Comparison of ENCODE assay signal across 1 cellular context in the genomic region with DNA sequence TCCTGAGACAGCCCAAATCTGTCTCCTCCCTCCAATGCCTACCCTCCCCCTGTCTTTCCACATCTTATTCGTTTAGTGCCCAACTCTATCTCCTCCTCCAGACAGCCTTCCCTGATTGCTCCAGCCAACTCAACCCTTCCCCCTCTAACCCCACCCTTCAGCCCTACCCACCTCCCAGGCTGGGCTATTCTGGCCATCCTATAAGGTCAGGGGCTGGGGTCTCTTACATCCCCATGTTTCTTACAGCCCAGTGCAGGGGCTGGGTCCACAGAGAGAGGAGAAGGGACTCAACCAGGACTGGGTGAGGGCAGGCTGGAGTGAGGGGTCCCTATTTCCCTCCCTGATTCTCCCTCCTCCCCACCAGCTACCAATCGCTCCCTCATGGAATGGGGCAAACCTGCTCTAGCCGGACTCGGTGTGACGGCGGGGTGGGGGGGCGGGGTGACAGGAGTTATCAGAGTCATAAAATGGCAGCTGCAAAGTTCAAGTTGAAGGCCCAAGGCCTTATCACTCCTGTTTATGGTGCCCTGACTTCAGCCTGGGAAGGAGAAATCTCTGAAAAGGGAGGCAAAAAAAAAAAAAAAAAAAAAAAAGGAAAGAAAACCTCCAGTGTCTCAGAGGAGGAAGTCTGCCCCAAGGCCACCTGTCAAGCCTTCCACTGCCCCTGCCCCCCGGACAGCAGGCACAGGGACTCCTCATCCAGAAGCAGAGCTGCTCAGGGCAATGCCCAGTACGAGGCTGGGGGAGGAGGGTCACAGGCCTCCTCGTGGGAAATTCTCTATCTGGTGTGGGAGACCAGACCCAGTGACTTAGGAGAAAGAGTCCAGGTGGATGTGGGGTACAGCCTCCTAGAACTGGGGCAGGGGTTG.
A peak's percentile ranks its signal among the peaks of the same experiment; 100 is the strongest.
TF ChIP-seq lines count a peak whose summit lies in the region.

No MANE protein-coding gene starts in this region.

TF ChIP-seq in K562, 482 proteins besides CTCF, POLR2A, EP300 and RAD21 (continued from another document):
- no peak for TF ChIP-seq ZBTB26 (CRISPR knock-in tag; IDR thresholded peaks at IDR 0.05)
- no peak for TF ChIP-seq GATA2 (CRISPR knock-in tag; IDR thresholded peaks at IDR 0.05)
- TF ChIP-seq HDAC2 (IDR thresholded peaks at IDR 0.05) = no peak
- TF ChIP-seq ZFP36 (IDR thresholded peaks at IDR 0.05; ENCODE audit: low read depth, low read length, partially characterized antibody) = peak; percentile 96
- peak; percentile 72 for TF ChIP-seq BCOR (IDR thresholded peaks at IDR 0.05)
- no peak for TF ChIP-seq RBM17 (IDR thresholded peaks at IDR 0.05; ENCODE audit: borderline replicate concordance, low read depth, low read length)
- TF ChIP-seq VEZF1 (CRISPR knock-in tag; IDR thresholded peaks at IDR 0.05) = peak; percentile 51
- no peak for TF ChIP-seq C11orf30 (IDR thresholded peaks at IDR 0.05; ENCODE audit: low read depth)
- TF ChIP-seq HNRNPLL (IDR thresholded peaks at IDR 0.05; ENCODE audit: low read depth, low read length, poor library complexity, severe bottlenecking) = no peak
- TF ChIP-seq STAT5B (CRISPR knock-in tag; IDR thresholded peaks at IDR 0.05) = no peak
- TF ChIP-seq ZNF384 (IDR thresholded peaks at IDR 0.05; ENCODE audit: low read depth, low read length) = peak; percentile 31; the same call in 1 of the 2 replicates
- TF ChIP-seq, protein P1, sequence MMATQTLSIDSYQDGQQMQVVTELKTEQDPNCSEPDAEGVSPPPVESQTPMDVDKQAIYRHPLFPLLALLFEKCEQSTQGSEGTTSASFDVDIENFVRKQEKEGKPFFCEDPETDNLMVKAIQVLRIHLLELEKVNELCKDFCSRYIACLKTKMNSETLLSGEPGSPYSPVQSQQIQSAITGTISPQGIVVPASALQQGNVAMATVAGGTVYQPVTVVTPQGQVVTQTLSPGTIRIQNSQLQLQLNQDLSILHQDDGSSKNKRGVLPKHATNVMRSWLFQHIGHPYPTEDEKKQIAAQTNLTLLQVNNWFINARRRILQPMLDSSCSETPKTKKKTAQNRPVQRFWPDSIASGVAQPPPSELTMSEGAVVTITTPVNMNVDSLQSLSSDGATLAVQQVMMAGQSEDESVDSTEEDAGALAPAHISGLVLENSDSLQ (IDR thresholded peaks at IDR 0.05) = no peak
- TF ChIP-seq E4F1 (CRISPR knock-in tag; IDR thresholded peaks at IDR 0.05; ENCODE audit: borderline replicate concordance) = no peak
- TF ChIP-seq, protein P2, sequence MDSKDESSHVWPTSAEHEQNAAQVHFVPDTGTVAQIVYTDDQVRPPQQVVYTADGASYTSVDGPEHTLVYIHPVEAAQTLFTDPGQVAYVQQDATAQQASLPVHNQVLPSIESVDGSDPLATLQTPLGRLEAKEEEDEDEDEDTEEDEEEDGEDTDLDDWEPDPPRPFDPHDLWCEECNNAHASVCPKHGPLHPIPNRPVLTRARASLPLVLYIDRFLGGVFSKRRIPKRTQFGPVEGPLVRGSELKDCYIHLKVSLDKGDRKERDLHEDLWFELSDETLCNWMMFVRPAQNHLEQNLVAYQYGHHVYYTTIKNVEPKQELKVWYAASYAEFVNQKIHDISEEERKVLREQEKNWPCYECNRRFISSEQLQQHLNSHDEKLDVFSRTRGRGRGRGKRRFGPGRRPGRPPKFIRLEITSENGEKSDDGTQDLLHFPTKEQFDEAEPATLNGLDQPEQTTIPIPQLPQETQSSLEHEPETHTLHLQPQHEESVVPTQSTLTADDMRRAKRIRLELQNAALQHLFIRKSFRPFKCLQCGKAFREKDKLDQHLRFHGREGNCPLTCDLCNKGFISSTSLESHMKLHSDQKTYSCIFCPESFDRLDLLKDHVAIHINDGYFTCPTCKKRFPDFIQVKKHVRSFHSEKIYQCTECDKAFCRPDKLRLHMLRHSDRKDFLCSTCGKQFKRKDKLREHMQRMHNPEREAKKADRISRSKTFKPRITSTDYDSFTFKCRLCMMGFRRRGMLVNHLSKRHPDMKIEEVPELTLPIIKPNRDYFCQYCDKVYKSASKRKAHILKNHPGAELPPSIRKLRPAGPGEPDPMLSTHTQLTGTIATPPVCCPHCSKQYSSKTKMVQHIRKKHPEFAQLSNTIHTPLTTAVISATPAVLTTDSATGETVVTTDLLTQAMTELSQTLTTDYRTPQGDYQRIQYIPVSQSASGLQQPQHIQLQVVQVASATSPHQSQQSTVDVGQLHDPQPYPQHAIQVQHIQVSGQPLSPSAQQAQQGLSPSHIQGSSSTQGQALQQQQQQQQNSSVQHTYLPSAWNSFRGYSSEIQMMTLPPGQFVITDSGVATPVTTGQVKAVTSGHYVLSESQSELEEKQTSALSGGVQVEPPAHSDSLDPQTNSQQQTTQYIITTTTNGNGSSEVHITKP (IDR thresholded peaks at IDR 0.05; ENCODE audit: partially characterized antibody) = peak; percentile 14
- peak; percentile 52; the same call in 1 of the 2 replicates for TF ChIP-seq ZNF740 (CRISPR knock-in tag; IDR thresholded peaks at IDR 0.05)
- no peak; a peak in 1 of 4 replicates for TF ChIP-seq ZNF740 (tag; IDR thresholded peaks at IDR 0.05)
- no peak for TF ChIP-seq ZFX (CRISPR knock-in tag; IDR thresholded peaks at IDR 0.05)
- no peak for TF ChIP-seq ZNF121 (CRISPR knock-in tag; conservative IDR thresholded peaks at IDR 0.05)
- peak; percentile 50; the same call in 1 of the 2 replicates for TF ChIP-seq ZNF263 (CRISPR knock-in tag; IDR thresholded peaks at IDR 0.05; ENCODE audit: borderline replicate concordance)
- TF ChIP-seq YY1 (IDR thresholded peaks at IDR 0.05; ENCODE audit: borderline replicate concordance in 1 of 3, control insufficient read depth in 1 of 3, extremely low read depth in 1 of 3, insufficient read depth in 3 of 3, insufficient read length in 1 of 3, insufficient replicate concordance in 2 of 3, low read depth in 1 of 3, low read length in 2 of 3) = peak in 1 of 3 experiments; percentile 45
- no peak for TF ChIP-seq FOXK2 (conservative IDR thresholded peaks at IDR 0.05 in 1 of 2, IDR thresholded peaks at IDR 0.05 in 1 of 2; ENCODE audit: low read depth in 2 of 2)
- TF ChIP-seq ZNF436 (CRISPR knock-in tag; IDR thresholded peaks at IDR 0.05) = peak; percentile 83
- TF ChIP-seq ZBTB7A (IDR thresholded peaks at IDR 0.05; ENCODE audit: borderline replicate concordance, control insufficient read depth, low read depth, low read length) = peak; percentile 23; the same call in 1 of the 2 replicates
- TF ChIP-seq ETS2 (tag; IDR thresholded peaks at IDR 0.05; ENCODE audit: borderline replicate concordance, poor library complexity, severe bottlenecking) = no peak
- TF ChIP-seq, protein P3, sequence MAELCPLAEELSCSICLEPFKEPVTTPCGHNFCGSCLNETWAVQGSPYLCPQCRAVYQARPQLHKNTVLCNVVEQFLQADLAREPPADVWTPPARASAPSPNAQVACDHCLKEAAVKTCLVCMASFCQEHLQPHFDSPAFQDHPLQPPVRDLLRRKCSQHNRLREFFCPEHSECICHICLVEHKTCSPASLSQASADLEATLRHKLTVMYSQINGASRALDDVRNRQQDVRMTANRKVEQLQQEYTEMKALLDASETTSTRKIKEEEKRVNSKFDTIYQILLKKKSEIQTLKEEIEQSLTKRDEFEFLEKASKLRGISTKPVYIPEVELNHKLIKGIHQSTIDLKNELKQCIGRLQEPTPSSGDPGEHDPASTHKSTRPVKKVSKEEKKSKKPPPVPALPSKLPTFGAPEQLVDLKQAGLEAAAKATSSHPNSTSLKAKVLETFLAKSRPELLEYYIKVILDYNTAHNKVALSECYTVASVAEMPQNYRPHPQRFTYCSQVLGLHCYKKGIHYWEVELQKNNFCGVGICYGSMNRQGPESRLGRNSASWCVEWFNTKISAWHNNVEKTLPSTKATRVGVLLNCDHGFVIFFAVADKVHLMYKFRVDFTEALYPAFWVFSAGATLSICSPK (IDR thresholded peaks at IDR 0.05; ENCODE audit: borderline replicate concordance) = no peak
- TF ChIP-seq EGR1 (conservative IDR thresholded peaks at IDR 0.05) = no peak
